Comparison of ENCODE assay signal across 8 cellular contexts in the genomic region with DNA sequence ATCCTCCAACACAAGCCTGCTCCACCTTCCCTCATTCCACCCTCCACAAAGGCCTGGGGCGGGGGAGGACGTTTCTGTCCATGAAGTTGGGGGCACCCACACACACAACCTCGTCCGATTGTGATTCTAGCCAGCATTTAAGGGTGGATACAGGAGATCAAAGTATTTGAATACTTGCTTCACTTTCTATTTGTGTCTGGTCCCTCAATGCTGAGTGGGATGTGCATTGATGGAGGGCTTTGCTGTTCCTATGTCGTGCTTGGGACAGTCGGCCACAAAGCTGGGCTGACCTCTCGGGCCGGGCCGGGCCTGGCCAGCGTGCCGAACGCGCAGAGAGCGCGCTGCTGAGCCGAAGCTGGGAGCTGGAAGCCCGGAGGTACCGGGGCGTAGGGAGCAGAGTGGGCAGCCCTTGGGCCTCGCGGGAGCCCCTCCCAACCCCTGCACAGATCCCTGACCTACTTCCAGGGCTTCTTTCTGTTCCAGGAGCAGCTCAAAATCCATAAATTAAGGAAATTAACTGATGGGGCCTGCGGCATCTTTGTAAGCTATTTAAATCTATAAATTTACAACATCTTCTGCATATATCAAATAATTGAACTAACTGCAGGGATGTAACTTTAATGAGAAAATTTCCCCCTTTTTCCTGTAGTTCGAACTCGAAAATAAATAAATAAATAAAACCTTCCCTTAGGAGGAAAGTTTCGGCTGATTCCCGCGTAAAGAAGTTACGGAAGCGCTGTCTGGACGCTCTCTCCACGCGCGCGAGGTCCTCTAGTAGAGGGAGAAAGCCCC. TPM values are rescaled to one million over a fixed set of nuclear protein-coding genes. Genes with fewer than 3 reads are reported as not detected.
DNase-seq lines count a peak whose midpoint lies in the region; FAIRE-seq and TF ChIP-seq lines count a peak whose summit lies in the region.

No MANE protein-coding gene starts in this region.

- no peak for TF ChIP-seq CTCF in astrocyte of the cerebellum (IDR thresholded peaks at IDR 0.05; ENCODE audit: low read depth, low read length, missing control alignments)

- H3K27ac ChIP-seq in temporal lobe (ENCODE audit: low read depth, low read length) = peak overlapping the region; percentile 34

- no peak for FAIRE-seq in frontal cortex (lab: Jason Lieb, UNC)

- in situ Hi-C loops in astrocyte of the cerebellum (cut with HindIII; ENCODE audit: low sequenced_read_pairs) = loop anchor here (10.0 kb wide), 1 partner anchor 380 kb away; no protein-coding TSS in a partner anchor

- DNase-seq in NCI-H510A treated with DMSO at 0.1 percent for 48 hours (lab: John Stamatoyannopoulos, UW) (peak; percentile 46), NCI-H510A (lab: John Stamatoyannopoulos, UW) (no peak), astrocyte of the cerebellum (ENCODE audit: low read depth) (no peak), islet precursor cell (peak; percentile 57), hepatic stellate cell (ENCODE audit: low spot score) (no peak), GDM1 (lab: John Stamatoyannopoulos, UW) (no peak), frontal cortex (ENCODE audit: low spot score in 2 of 2) (no peak)

- H3K4me3 ChIP-seq in astrocyte of the cerebellum (ENCODE audit: low read depth, low read length) = peak overlapping the region; percentile 65

RNA-seq across cellular contexts. Expression of gene KCTD15, which starts 1.9 kb away (rescaled TPM):
- 112 TPM for total RNA-seq in temporal lobe
- 69.7 TPM for total RNA-seq in frontal cortex

Comparison
In these comparisons a context has a peak if more than half of its experiments do, and no peak if none do; other contexts are left out.
1. DNase-seq: peak in NCI-H510A treated with DMSO at 0.1 percent for 48 hours (single experiment) and islet precursor cell (single experiment); none in NCI-H510A (single experiment), astrocyte of the cerebellum (single experiment), hepatic stellate cell (single experiment), GDM1 (single experiment) and frontal cortex (0 of 2).